Comparison of ENCODE assay signal across 1 cellular context in genomic region chr14:100422556-100423420, GRCh38.
TF ChIP-seq lines count a peak whose summit lies in the region.

No MANE protein-coding gene starts in this region.

TF ChIP-seq in SK-N-SH, 30 proteins besides CTCF, POLR2A, EP300 and RAD21 (continued from another document):
- TF ChIP-seq, protein P1, sequence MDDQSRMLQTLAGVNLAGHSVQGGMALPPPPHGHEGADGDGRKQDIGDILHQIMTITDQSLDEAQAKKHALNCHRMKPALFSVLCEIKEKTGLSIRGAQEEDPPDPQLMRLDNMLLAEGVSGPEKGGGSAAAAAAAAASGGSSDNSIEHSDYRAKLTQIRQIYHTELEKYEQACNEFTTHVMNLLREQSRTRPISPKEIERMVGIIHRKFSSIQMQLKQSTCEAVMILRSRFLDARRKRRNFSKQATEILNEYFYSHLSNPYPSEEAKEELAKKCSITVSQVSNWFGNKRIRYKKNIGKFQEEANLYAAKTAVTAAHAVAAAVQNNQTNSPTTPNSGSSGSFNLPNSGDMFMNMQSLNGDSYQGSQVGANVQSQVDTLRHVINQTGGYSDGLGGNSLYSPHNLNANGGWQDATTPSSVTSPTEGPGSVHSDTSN (IDR thresholded peaks at IDR 0.05) = peak; percentile 44; the same call in 1 of the 2 replicates
- TF ChIP-seq SMC3 (IDR thresholded peaks at IDR 0.05; ENCODE audit: low read depth, low read length) (no peak), FOXM1 (IDR thresholded peaks at IDR 0.05; ENCODE audit: low read depth) (0 out of 2 replicates have a peak, but pooled peaks have one; percentile 27), JUND (IDR thresholded peaks at IDR 0.05) (peak; percentile 61), RXRA (IDR thresholded peaks at IDR 0.05; ENCODE audit: borderline replicate concordance, low read depth) (no peak), CHD2 (IDR thresholded peaks at IDR 0.05; ENCODE audit: low read length, partially characterized antibody) (no peak), FOSL2 (IDR thresholded peaks at IDR 0.05; ENCODE audit: borderline replicate concordance, low read depth) (peak; percentile 78), NRF1 (IDR thresholded peaks at IDR 0.05; ENCODE audit: low read depth, low read length) (no peak), TAF1 (IDR thresholded peaks at IDR 0.05; ENCODE audit: borderline replicate concordance, low read depth, low read length) (no peak), RFX5 (IDR thresholded peaks at IDR 0.05; ENCODE audit: low read length) (no peak), SIN3A (IDR thresholded peaks at IDR 0.05; ENCODE audit: borderline replicate concordance, low read depth, low read length) (no peak), TEAD4 (IDR thresholded peaks at IDR 0.05; ENCODE audit: borderline replicate concordance, insufficient read depth) (no peak), TCF12 (IDR thresholded peaks at IDR 0.05) (peak; percentile 58)
- TF ChIP-seq, protein P2, sequence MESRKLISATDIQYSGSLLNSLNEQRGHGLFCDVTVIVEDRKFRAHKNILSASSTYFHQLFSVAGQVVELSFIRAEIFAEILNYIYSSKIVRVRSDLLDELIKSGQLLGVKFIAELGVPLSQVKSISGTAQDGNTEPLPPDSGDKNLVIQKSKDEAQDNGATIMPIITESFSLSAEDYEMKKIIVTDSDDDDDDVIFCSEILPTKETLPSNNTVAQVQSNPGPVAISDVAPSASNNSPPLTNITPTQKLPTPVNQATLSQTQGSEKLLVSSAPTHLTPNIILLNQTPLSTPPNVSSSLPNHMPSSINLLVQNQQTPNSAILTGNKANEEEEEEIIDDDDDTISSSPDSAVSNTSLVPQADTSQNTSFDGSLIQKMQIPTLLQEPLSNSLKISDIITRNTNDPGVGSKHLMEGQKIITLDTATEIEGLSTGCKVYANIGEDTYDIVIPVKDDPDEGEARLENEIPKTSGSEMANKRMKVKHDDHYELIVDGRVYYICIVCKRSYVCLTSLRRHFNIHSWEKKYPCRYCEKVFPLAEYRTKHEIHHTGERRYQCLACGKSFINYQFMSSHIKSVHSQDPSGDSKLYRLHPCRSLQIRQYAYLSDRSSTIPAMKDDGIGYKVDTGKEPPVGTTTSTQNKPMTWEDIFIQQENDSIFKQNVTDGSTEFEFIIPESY (IDR thresholded peaks at IDR 0.05; ENCODE audit: borderline replicate concordance, low read depth) = 0 out of 2 replicates have a peak, but pooled peaks have one; percentile 18
- TF ChIP-seq, protein P3, sequence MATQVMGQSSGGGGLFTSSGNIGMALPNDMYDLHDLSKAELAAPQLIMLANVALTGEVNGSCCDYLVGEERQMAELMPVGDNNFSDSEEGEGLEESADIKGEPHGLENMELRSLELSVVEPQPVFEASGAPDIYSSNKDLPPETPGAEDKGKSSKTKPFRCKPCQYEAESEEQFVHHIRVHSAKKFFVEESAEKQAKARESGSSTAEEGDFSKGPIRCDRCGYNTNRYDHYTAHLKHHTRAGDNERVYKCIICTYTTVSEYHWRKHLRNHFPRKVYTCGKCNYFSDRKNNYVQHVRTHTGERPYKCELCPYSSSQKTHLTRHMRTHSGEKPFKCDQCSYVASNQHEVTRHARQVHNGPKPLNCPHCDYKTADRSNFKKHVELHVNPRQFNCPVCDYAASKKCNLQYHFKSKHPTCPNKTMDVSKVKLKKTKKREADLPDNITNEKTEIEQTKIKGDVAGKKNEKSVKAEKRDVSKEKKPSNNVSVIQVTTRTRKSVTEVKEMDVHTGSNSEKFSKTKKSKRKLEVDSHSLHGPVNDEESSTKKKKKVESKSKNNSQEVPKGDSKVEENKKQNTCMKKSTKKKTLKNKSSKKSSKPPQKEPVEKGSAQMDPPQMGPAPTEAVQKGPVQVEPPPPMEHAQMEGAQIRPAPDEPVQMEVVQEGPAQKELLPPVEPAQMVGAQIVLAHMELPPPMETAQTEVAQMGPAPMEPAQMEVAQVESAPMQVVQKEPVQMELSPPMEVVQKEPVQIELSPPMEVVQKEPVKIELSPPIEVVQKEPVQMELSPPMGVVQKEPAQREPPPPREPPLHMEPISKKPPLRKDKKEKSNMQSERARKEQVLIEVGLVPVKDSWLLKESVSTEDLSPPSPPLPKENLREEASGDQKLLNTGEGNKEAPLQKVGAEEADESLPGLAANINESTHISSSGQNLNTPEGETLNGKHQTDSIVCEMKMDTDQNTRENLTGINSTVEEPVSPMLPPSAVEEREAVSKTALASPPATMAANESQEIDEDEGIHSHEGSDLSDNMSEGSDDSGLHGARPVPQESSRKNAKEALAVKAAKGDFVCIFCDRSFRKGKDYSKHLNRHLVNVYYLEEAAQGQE (IDR thresholded peaks at IDR 0.05; ENCODE audit: low read depth, low read length) = no peak
- TF ChIP-seq, protein P4, sequence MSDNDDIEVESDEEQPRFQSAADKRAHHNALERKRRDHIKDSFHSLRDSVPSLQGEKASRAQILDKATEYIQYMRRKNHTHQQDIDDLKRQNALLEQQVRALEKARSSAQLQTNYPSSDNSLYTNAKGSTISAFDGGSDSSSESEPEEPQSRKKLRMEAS (IDR thresholded peaks at IDR 0.05; ENCODE audit: low read depth) = peak; percentile 25; the same call in 1 of the 2 replicates
TF ChIP-seq in SK-N-SH: peak in this region for 9.
